In the genomic region with DNA sequence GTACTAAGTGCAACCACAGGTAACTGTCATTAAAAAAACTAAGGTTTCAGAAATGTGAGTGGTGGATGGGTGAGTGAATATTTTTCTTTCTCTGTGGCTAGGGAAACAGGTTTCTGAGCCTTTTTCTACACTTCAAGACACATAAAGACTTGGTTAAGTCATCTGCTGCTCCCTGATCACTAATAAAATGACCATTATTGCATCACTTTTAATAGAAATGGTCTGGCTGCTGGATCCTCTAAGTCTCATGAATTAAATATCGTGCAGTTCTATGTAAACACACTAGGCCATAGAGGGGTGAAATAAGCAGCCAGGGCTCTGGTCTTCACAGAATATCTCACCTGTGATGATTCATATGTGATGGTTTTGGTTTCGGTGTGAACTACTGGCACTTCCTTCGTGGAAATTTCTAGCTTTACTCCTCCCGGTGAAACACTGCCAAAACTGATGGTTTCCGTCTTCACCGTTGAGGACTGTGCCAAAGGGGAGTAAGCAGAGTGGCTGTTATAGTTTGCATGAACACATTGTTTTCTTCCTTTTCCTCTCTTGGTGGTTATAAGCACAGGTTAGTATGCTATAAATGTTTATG, we compare ENCODE assay signal across 19 cellular contexts.
DNase-seq lines count a peak whose midpoint lies in the region; ATAC-seq, FAIRE-seq and TF ChIP-seq lines count a peak whose summit lies in the region.
"Had no signal": no experiment of that assay in that cellular context is flagged by ENCODE, and none has a peak within 500 bp of the region (broad histone marks: within the 10 kb centered on the region; RNA-seq: fewer than 3 reads in every experiment).

No MANE protein-coding gene starts in this region.

- no peak overlapping the region for H2AK9ac ChIP-seq in IMR-90 (replicated peaks; ENCODE audit: low read depth, low read length, poor library complexity)

- no peak overlapping the region for H2BK15ac ChIP-seq in IMR-90 (ENCODE audit: low read depth, low read length)

- H3K56ac ChIP-seq in IMR-90 (ENCODE audit: extremely low read depth, insufficient read depth, low read length) = no peak overlapping the region

- H3K4me3 ChIP-seq in IMR-90 (ENCODE audit: insufficient read depth, low read depth, low read length) (no peak overlapping the region), Caco-2 (ENCODE audit: low read depth, low read length) (no peak overlapping the region)
- H3K4me3 ChIP-seq: A549 had no signal

- H4K91ac ChIP-seq in IMR-90 (ENCODE audit: insufficient read depth, low read depth, low read length) = no peak overlapping the region

- no peaks in the 10 kb centered on the region for H4K20me1 ChIP-seq in IMR-90 (ENCODE audit: insufficient read depth, low read length)

- TF ChIP-seq CTCF in IMR-90 (conservative IDR thresholded peaks at IDR 0.05; ENCODE audit: low read depth, low read length) (no peak), D721Med (IDR thresholded peaks at IDR 0.05; ENCODE audit: insufficient read depth, missing control alignments) (no peak), Caco-2 (IDR thresholded peaks at IDR 0.05; ENCODE audit: insufficient read depth in 1 of 2, low read depth in 1 of 2, low read length in 1 of 2, severe bottlenecking in 1 of 2, unreplicated experiment in 1 of 2) (no peak)

- no peak overlapping the region for H3K4me3 Mint-ChIP-seq in activated CD4-positive, alpha-beta T cell treated with anti-CD3 and anti-CD28 coated beads, Interleukin-2, amount 10 ng/mL, durations not matched to agents 7 days and 5 days
- H3K4me3 Mint-ChIP-seq in central memory CD8-positive, alpha-beta T cell = no peak overlapping the region
- H3K4me3 Mint-ChIP-seq in Caco-2 (ENCODE audit: unreplicated experiment) = no peak overlapping the region
- H3K4me3 Mint-ChIP-seq: H9 had no signal

- H3K27me3 ChIP-seq in IMR-90 (ENCODE audit: control insufficient read depth, insufficient read depth, low read length) = no peaks in the 10 kb centered on the region
- peaks cover 2% of the 10 kb centered on the region; the same call in 1 of the 2 replicates for H3K27me3 ChIP-seq in Caco-2 (replicated peaks; ENCODE audit: control insufficient read depth, insufficient read depth, low read length)

- peaks cover 17% of the 10 kb centered on the region for H3K4me1 Mint-ChIP-seq in activated CD4-positive, alpha-beta T cell treated with anti-CD3 and anti-CD28 coated beads, Interleukin-2, amount 10 ng/mL, durations not matched to agents 7 days and 5 days
- peaks cover 4% of the 10 kb centered on the region for H3K4me1 Mint-ChIP-seq in central memory CD8-positive, alpha-beta T cell
- H3K4me1 Mint-ChIP-seq in Caco-2 (ENCODE audit: low read depth, unreplicated experiment) = no peaks in the 10 kb centered on the region

- H2BK20ac ChIP-seq in IMR-90 (ENCODE audit: low read depth, low read length) = no peak overlapping the region

- no peak overlapping the region for H3K23ac ChIP-seq in IMR-90 (ENCODE audit: low read depth, low read length)

- DNase-seq in activated CD4-positive, alpha-beta T cell treated with anti-CD3 and anti-CD28 coated beads, Interleukin-2, amount 10 ng/mL, durations not matched to agents 7 days and 5 days = no peak
- DNase-seq in activated CD4-positive, alpha-beta T cell treated with anti-CD3 and anti-CD28 coated beads, Interleukin-2, amount 50 U/mL, for 4 hours = no peak
- DNase-seq in IMR-90 (no peak), D721Med (ENCODE audit: insufficient read length, low spot score) (no peak), Caco-2 (no peak), NCI-H2081 treated with DMSO at 0.1 percent for 48 hours (lab: John Stamatoyannopoulos, UW) (no peak)
- no peak for DNase-seq in central memory CD8-positive, alpha-beta T cell (ENCODE audit: low spot score in 2 of 2)
- DNase-seq: C1 segment of cervical spinal cord, DMS153, H9, KG1, NCI-H1092, NCI-H146, NCI-H2081, NCI-H510A, NCI-H774 had no signal

- no peak overlapping the region for H2AK5ac ChIP-seq in IMR-90 (ENCODE audit: low read depth, low read length)

- no TSS peak for BruUV-seq in IMR-90 (replicated peaks; lab: Mats Ljungman, UMichigan)
- no TSS peak for BruUV-seq in Caco-2 (replicated peaks; lab: Mats Ljungman, UMichigan)

- H3K9ac ChIP-seq in IMR-90 (ENCODE audit: low read depth, low read length) = no peak overlapping the region

- H3K36me3 ChIP-seq in IMR-90 (ENCODE audit: control insufficient read depth, insufficient read depth, low read length) (peaks cover 3% of the 10 kb centered on the region; the same call in 1 of the 2 replicates), Caco-2 (ENCODE audit: control insufficient read depth, insufficient read depth, low read length) (no peaks in the 10 kb centered on the region)

- H3K79me1 ChIP-seq in IMR-90 (ENCODE audit: low read depth in 1 of 2, low read length in 2 of 2) = no peaks in the 10 kb centered on the region

- no peak overlapping the region for H3K27ac ChIP-seq in IMR-90 (ENCODE audit: insufficient read depth, low read length)
- H3K27ac ChIP-seq: A549 had no signal

- H2AFZ ChIP-seq in IMR-90 (replicated peaks; ENCODE audit: low read length, poor library complexity) = no peak overlapping the region

- H4K5ac ChIP-seq in IMR-90 (ENCODE audit: low read depth, low read length) = no peak overlapping the region

- peak overlapping the region; percentile 3 for H3K27ac Mint-ChIP-seq in activated CD4-positive, alpha-beta T cell treated with anti-CD3 and anti-CD28 coated beads, Interleukin-2, amount 10 ng/mL, durations not matched to agents 7 days and 5 days
- no peak overlapping the region for H3K27ac Mint-ChIP-seq in central memory CD8-positive, alpha-beta T cell (ENCODE audit: low read depth)
- no peak overlapping the region for H3K27ac Mint-ChIP-seq in Caco-2 (ENCODE audit: unreplicated experiment)
- H3K27ac Mint-ChIP-seq: H9 had no signal

- no peaks in the 10 kb centered on the region for H3K27me3 Mint-ChIP-seq in activated CD4-positive, alpha-beta T cell treated with anti-CD3 and anti-CD28 coated beads, Interleukin-2, amount 10 ng/mL, durations not matched to agents 7 days and 5 days
- H3K27me3 Mint-ChIP-seq in central memory CD8-positive, alpha-beta T cell = peaks cover 41% of the 10 kb centered on the region
- peaks cover 11% of the 10 kb centered on the region for H3K27me3 Mint-ChIP-seq in Caco-2 (ENCODE audit: insufficient read depth, unreplicated experiment)

- intact Hi-C loops in IMR-90 (cut with micrococcal nuclease) (no loop called here), Caco-2 (cut with micrococcal nuclease; ENCODE audit: unreplicated experiment) (no loop called here)

- H3K9me3 ChIP-seq in IMR-90 (ENCODE audit: control insufficient read depth, insufficient read depth, low read length) (peaks cover 2% of the 10 kb centered on the region; the same call in 1 of the 2 replicates), Caco-2 (no peaks in the 10 kb centered on the region)
- H3K9me3 ChIP-seq: A549 had no signal

- no peak overlapping the region for H3K18ac ChIP-seq in IMR-90 (ENCODE audit: low read depth, low read length)

- dilution Hi-C loops in IMR-90 (cut with HindIII; ENCODE audit: low sequenced_read_pairs, unreplicated experiment) = no loop called here

- no peak for TF ChIP-seq RAD21 in IMR-90 (IDR thresholded peaks at IDR 0.05; ENCODE audit: low read length)

- no peak for TF ChIP-seq POLR2A in IMR-90 (IDR thresholded peaks at IDR 0.05; ENCODE audit: low read depth, low read length)

- H3K14ac ChIP-seq in IMR-90 (replicated peaks; ENCODE audit: low read depth, low read length) = no peak overlapping the region

- ATAC-seq in GM18868 (IDR thresholded peaks at IDR 0.05; ENCODE audit: unreplicated experiment) (peak; percentile 53), IMR-90 (ENCODE audit: low read depth) (no peak)
- ATAC-seq in central memory CD8-positive, alpha-beta T cell (replicated peaks; ENCODE audit: extremely low read depth, poor library complexity, severe bottlenecking) = peak; percentile 19
- ATAC-seq: A549 had no signal

- H3K4me1 ChIP-seq in IMR-90 (ENCODE audit: control insufficient read depth, insufficient read depth, low read length) = no peaks in the 10 kb centered on the region
- no peaks in the 10 kb centered on the region for H3K4me1 ChIP-seq in Caco-2
- H3K4me1 ChIP-seq: A549 had no signal

- in situ Hi-C loops in IMR-90 (cut with MboI; ENCODE audit: low sequenced_read_pairs) = no loop called here

- no peak overlapping the region for H2BK120ac ChIP-seq in IMR-90 (ENCODE audit: low read depth, low read length)

- H3K36me3 Mint-ChIP-seq in activated CD4-positive, alpha-beta T cell treated with anti-CD3 and anti-CD28 coated beads, Interleukin-2, amount 10 ng/mL, durations not matched to agents 7 days and 5 days (ENCODE audit: low read depth) = no peaks in the 10 kb centered on the region
- no peaks in the 10 kb centered on the region for H3K36me3 Mint-ChIP-seq in central memory CD8-positive, alpha-beta T cell (ENCODE audit: insufficient read depth)
- no peaks in the 10 kb centered on the region for H3K36me3 Mint-ChIP-seq in Caco-2 (ENCODE audit: insufficient read depth, unreplicated experiment)

- H4K8ac ChIP-seq in IMR-90 (ENCODE audit: low read depth in 2 of 2, low read length in 2 of 2) = no peak overlapping the region

- H2BK5ac ChIP-seq in IMR-90 (ENCODE audit: low read depth, low read length, poor library complexity, severe bottlenecking) = no peak overlapping the region

- FAIRE-seq in D721Med (lab: Jason Lieb, UNC) = no peak
- FAIRE-seq: A549, GM12892 had no signal

- WGBS in IMR-90 (ENCODE audit: extremely low coverage in 2 of 2, insufficient read length in 1 of 2), 2 experiments = no CpG with 5 or more reads among the region's 6 CpGs

- no peaks in the 10 kb centered on the region for H3K9me1 ChIP-seq in IMR-90 (ENCODE audit: insufficient read depth, low read length)

- H3K9me3 Mint-ChIP-seq in activated CD4-positive, alpha-beta T cell treated with anti-CD3 and anti-CD28 coated beads, Interleukin-2, amount 10 ng/mL, durations not matched to agents 7 days and 5 days = no peaks in the 10 kb centered on the region
- no peaks in the 10 kb centered on the region for H3K9me3 Mint-ChIP-seq in central memory CD8-positive, alpha-beta T cell
- H3K9me3 Mint-ChIP-seq in Caco-2 (ENCODE audit: unreplicated experiment) = no peaks in the 10 kb centered on the region
- H3K9me3 Mint-ChIP-seq: H9 had no signal

- no peak overlapping the region for H3K4me2 ChIP-seq in IMR-90 (ENCODE audit: low read depth, low read length)
- H3K4me2 ChIP-seq: A549 had no signal

- POLR2A ChIA-PET in activated CD4-positive, alpha-beta T cell treated with anti-CD3 and anti-CD28 coated beads, Interleukin-2, amount 10 ng/mL, durations not matched to agents 7 days and 5 days (lab: Charles Lee) = no interaction called here
- POLR2A ChIA-PET in IMR-90 (lab: Charles Lee; ENCODE audit: unreplicated experiment) (no interaction called here), Caco-2 (lab: Charles Lee) (no interaction called here)

- CTCF ChIA-PET in activated CD4-positive, alpha-beta T cell treated with anti-CD3 and anti-CD28 coated beads, Interleukin-2, amount 10 ng/mL, durations not matched to agents 7 days and 5 days (lab: Charles Lee) = no interaction called here
- CTCF ChIA-PET in IMR-90 (lab: Yijun Ruan, JAX) (no interaction called here), Caco-2 (lab: Charles Lee) (no interaction called here)

- no peak overlapping the region for H3K4ac ChIP-seq in IMR-90 (ENCODE audit: low read depth, low read length)

TF ChIP-seq in IMR-90, 13 proteins besides CTCF, POLR2A, EP300 and RAD21 (continues in another document):
- TF ChIP-seq CEBPB (IDR thresholded peaks at IDR 0.05; ENCODE audit: low read depth, low read length) (0 out of 2 replicates have a peak, but pooled peaks have one; percentile 27), RFX5 (IDR thresholded peaks at IDR 0.05; ENCODE audit: low read depth, low read length) (no peak)
